ENCODE assay signal across 16 cellular contexts in genomic region chr4:108937066-108937465, GRCh38.
"Had no signal": no experiment of that assay in that cellular context is flagged by ENCODE, and none has a peak within 500 bp of the region (broad histone marks: within the 10 kb centered on the region; RNA-seq: fewer than 3 reads in every experiment).

No MANE protein-coding gene starts in this region.

- DNase-seq: activated CD4-positive, alpha-beta T cell treated with anti-CD3 and anti-CD28 coated beads for 1 hour; activated CD4-positive, alpha-beta T cell treated with anti-CD3 and anti-CD28 coated beads, Interleukin-2, amount 50 U/mL, for 1 hour; activated gamma-delta T cell treated with Interleukin-2 at 50 U/mL for 16 hours; activated T-cell treated with anti-CD3 and anti-CD28 coated beads, Interleukin-2, amount 50 U/mL, for 1 hour; body of pancreas; cortex of kidney; left lung; naive thymus-derived CD8-positive, alpha-beta T cell; retina; sigmoid colon; stimulated activated CD4-positive, alpha-beta T cell treated with anti-CD3 and anti-CD28 coated beads, Interleukin-2, amount 100 ng/mL, for 48 hours; stimulated activated CD8-positive, alpha-beta memory T cell treated with anti-CD3 and anti-CD28 coated beads, Interleukin-4, amount 100 ng/mL, for 48 hours; stimulated activated naive B cell treated with anti-CD40 and anti-IgM and Interleukin-4, amounts not matched to agents 10 μg/mL and 1 μg/mL and 100 μg/mL, for 72 hours; T-helper 9 cell; testis; trophoblast cell had no signal
